Comparison of ENCODE assay signal across 30 cellular contexts in genomic region chr3:38690185-38690584, GRCh38. TPM values are rescaled to one million over a fixed set of nuclear protein-coding genes. Genes with fewer than 3 reads are reported as not detected.
"Had no signal": no experiment of that assay in that cellular context is flagged by ENCODE, and none has a peak within 500 bp of the region (broad histone marks: within the 10 kb centered on the region; RNA-seq: fewer than 3 reads in every experiment).

No MANE protein-coding gene starts in this region.

- H3K27me3 ChIP-seq: brain microvascular endothelial cell, colonic mucosa, foreskin keratinocyte, gastrocnemius medialis, heart left ventricle had no signal

- FAIRE-seq: astrocyte, endometrium had no signal

- DNase-seq: activated CD4-positive, alpha-beta memory T cell treated with anti-CD3 and anti-CD28 coated beads, Interleukin-2, amount 10 ng/mL, durations not matched to agents 7 days and 5 days; activated CD4-positive, alpha-beta T cell treated with anti-CD3 and anti-CD28 coated beads for 1 hour; activated CD4-positive, alpha-beta T cell treated with anti-CD3 and anti-CD28 coated beads for 4 hours; activated CD4-positive, alpha-beta T cell treated with anti-CD3 and anti-CD28 coated beads, Interleukin-2, amount 10 ng/mL, durations not matched to agents 7 days and 5 days; activated CD4-positive, alpha-beta T cell treated with anti-CD3 and anti-CD28 coated beads, Interleukin-2, amount 50 U/mL, for 4 hours; activated CD8-positive, alpha-beta memory T cell treated with anti-CD3 and anti-CD28 coated beads, Interleukin-2, amount 50 U/mL, for 48 hours; activated effector memory CD4-positive, alpha-beta T cell treated with Interleukin-2 at 50 U/mL for 16 hours; activated gamma-delta T cell treated with Interleukin-2 at 50 U/mL for 16 hours; activated naive CD4-positive, alpha-beta T cell treated with anti-CD3 and anti-CD28 coated beads, Interleukin-2, amount 50 U/mL, for 16 hours; activated naive CD4-positive, alpha-beta T cell treated with Interleukin-2 at 50 U/mL for 16 hours; activated T-cell treated with anti-CD3 and anti-CD28 coated beads for 4 hours; activated T-cell treated with anti-CD3 and anti-CD28 coated beads, Interleukin-2, amount 50 U/mL, for 24 hours; amniotic stem cell; anterior cingulate cortex; brain microvascular endothelial cell; caudate nucleus; colonic mucosa; effector CD8-positive, alpha-beta T cell; foreskin keratinocyte; gastrocnemius medialis; glutamatergic neuron; heart left ventricle; T-helper 2 cell had no signal

- H3K9me3 ChIP-seq: colonic mucosa, gastrocnemius medialis, heart left ventricle had no signal

- H3K27ac ChIP-seq: brain microvascular endothelial cell, colonic mucosa, foreskin keratinocyte, gastrocnemius medialis, heart left ventricle, VCaP had no signal

- H3K4me1 ChIP-seq: colonic mucosa, foreskin keratinocyte, gastrocnemius medialis, heart left ventricle had no signal

- ATAC-seq: activated T-helper 17 cell treated with anti-CD3 and anti-CD28 coated beads, Interleukin-2, amount 50 U/mL, for 72 hours; esophagus mucosa; foreskin keratinocyte; gastrocnemius medialis; WTC11 had no signal

- H3K36me3 ChIP-seq: brain microvascular endothelial cell, colonic mucosa, gastrocnemius medialis, heart left ventricle had no signal

- H3K4me3 ChIP-seq: colonic mucosa, gastrocnemius medialis, heart left ventricle had no signal

RNA-seq across cellular contexts. Expression of gene SCN5A, which starts 40.7 kb away (rescaled TPM):
- total RNA-seq: activated CD4-positive, alpha-beta T cell treated with anti-CD3 and anti-CD28 coated beads, Interleukin-2, amount 10 ng/mL, durations not matched to agents 7 days and 5 days; esophagus mucosa; T-helper 1 cell treated with Interleukin-12 subunit alpha and Interleukin-12 subunit beta and Interleukin-4 antibody, amounts not matched to agents 30 ng/mL and 1 ng/mL, for 36 hours had no signal
